In the genomic region with DNA sequence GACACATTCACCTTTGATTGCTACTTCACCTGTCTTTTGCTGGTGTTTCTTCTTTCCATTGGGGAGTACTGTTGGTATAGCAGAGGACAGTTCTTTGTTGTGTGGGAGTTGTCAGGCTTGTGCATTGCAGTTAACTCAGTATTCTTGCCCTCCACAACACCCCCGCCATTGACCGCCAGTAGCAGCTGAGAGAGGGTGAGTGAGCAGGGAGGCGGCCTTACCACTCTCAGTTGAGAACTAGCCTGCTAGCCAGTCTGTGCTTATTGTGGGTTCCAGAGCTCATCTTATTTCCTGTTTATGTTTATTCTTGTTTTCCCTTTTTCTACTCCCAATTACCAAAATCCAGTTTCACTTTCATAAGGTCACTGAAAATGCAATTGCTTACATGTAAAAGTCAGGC, we compare ENCODE assay signal across 2 cellular contexts.
TF ChIP-seq lines count a peak whose summit lies in the region.

No MANE protein-coding gene starts in this region.

TF ChIP-seq in IMR-90, 13 proteins besides CTCF, POLR2A, EP300 and RAD21:
- TF ChIP-seq BHLHE40 (IDR thresholded peaks at IDR 0.05; ENCODE audit: low read depth, low read length) (no peak), FOS (IDR thresholded peaks at IDR 0.05; ENCODE audit: low read depth, low read length) (no peak), CHD1 (IDR thresholded peaks at IDR 0.05; ENCODE audit: low read depth, low read length) (no peak), CEBPB (IDR thresholded peaks at IDR 0.05; ENCODE audit: low read depth, low read length) (no peak), NFE2L2 (IDR thresholded peaks at IDR 0.05; ENCODE audit: low read depth, low read length) (no peak), SMC3 (IDR thresholded peaks at IDR 0.05; ENCODE audit: low read depth, low read length) (no peak), RCOR1 (IDR thresholded peaks at IDR 0.05; ENCODE audit: insufficient replicate concordance, low read length) (no peak), RFX5 (IDR thresholded peaks at IDR 0.05; ENCODE audit: low read depth, low read length) (no peak), MXI1 (IDR thresholded peaks at IDR 0.05; ENCODE audit: borderline replicate concordance, low read depth, low read length) (no peak), MAFK (IDR thresholded peaks at IDR 0.05; ENCODE audit: low read depth, low read length) (no peak), MAZ (IDR thresholded peaks at IDR 0.05; ENCODE audit: borderline replicate concordance, low read depth, low read length) (no peak)
- TF ChIP-seq, protein P1, sequence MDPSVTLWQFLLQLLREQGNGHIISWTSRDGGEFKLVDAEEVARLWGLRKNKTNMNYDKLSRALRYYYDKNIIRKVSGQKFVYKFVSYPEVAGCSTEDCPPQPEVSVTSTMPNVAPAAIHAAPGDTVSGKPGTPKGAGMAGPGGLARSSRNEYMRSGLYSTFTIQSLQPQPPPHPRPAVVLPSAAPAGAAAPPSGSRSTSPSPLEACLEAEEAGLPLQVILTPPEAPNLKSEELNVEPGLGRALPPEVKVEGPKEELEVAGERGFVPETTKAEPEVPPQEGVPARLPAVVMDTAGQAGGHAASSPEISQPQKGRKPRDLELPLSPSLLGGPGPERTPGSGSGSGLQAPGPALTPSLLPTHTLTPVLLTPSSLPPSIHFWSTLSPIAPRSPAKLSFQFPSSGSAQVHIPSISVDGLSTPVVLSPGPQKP (IDR thresholded peaks at IDR 0.05; ENCODE audit: borderline replicate concordance, low read depth, low read length) = no peak
- TF ChIP-seq, protein P2, sequence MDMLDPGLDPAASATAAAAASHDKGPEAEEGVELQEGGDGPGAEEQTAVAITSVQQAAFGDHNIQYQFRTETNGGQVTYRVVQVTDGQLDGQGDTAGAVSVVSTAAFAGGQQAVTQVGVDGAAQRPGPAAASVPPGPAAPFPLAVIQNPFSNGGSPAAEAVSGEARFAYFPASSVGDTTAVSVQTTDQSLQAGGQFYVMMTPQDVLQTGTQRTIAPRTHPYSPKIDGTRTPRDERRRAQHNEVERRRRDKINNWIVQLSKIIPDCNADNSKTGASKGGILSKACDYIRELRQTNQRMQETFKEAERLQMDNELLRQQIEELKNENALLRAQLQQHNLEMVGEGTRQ (IDR thresholded peaks at IDR 0.05; ENCODE audit: low read depth, low read length) = no peak

TF ChIP-seq in HepG2, 621 proteins besides CTCF, POLR2A, EP300 and RAD21:
- TF ChIP-seq, protein P3, sequence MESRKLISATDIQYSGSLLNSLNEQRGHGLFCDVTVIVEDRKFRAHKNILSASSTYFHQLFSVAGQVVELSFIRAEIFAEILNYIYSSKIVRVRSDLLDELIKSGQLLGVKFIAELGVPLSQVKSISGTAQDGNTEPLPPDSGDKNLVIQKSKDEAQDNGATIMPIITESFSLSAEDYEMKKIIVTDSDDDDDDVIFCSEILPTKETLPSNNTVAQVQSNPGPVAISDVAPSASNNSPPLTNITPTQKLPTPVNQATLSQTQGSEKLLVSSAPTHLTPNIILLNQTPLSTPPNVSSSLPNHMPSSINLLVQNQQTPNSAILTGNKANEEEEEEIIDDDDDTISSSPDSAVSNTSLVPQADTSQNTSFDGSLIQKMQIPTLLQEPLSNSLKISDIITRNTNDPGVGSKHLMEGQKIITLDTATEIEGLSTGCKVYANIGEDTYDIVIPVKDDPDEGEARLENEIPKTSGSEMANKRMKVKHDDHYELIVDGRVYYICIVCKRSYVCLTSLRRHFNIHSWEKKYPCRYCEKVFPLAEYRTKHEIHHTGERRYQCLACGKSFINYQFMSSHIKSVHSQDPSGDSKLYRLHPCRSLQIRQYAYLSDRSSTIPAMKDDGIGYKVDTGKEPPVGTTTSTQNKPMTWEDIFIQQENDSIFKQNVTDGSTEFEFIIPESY (CRISPR knock-in tag; IDR thresholded peaks at IDR 0.05) = peak; percentile 50; the same call in 1 of the 2 replicates
- TF ChIP-seq ZNF337 (CRISPR knock-in tag; IDR thresholded peaks at IDR 0.05; ENCODE audit: borderline replicate concordance, low read depth) (no peak), ZNF720 (CRISPR knock-in tag; IDR thresholded peaks at IDR 0.05) (no peak)
TF ChIP-seq in HepG2: peak in this region for 1.
